Comparison of ENCODE assay signal across 1 cellular context in the genomic region with DNA sequence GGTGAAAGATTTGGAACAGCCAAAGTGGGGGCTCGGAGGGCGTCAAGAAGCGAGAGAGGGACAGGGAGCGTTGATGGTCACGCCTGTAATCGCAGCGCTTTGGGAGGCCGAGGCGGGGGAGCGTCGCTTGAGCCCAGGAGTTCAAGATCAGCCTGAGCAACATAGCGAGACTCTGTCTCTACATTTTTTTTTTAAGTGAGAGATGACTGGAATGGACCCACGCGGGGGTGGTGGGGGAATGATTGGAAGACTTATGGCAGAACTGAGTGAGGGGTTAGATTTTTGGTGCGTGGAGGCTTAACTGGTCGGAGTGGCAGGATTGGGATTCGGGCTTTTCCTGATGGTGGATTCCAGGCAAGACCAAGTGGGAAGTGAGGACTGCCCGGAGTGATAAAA.
TF ChIP-seq lines count a peak whose summit lies in the region.

No MANE protein-coding gene starts in this region.

TF ChIP-seq in H1, 55 proteins besides CTCF, POLR2A, EP300 and RAD21:
- 0 out of 2 replicates have a peak, but pooled peaks have one; percentile 14 for TF ChIP-seq SP4 (IDR thresholded peaks at IDR 0.05; ENCODE audit: low read length)
- no peak for TF ChIP-seq TAF1 (IDR thresholded peaks at IDR 0.05; ENCODE audit: low read depth, low read length)
